28 cellular contexts compared by ENCODE assay signal in the genomic region with DNA sequence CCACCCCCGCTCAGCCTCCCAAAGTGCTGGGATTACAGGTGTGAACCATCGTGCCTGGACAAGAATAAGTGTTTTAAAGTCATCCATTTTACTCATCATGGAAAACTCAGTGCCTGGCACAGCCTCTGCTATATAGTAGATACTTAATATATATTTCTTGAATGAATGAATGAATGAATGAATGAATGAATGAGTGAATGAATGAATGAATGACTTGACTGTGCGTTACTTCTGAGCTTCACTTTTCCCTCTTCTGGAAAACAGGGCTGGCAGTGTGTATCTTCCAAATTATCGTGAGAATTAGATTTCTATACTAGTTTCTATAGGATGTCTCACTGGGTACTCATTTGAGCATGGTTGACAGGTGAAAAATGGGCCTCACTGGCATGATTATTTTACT.
"Had no signal": no experiment of that assay in that cellular context is flagged by ENCODE, and none has a peak within 500 bp of the region (broad histone marks: within the 10 kb centered on the region; RNA-seq: fewer than 3 reads in every experiment).

No MANE protein-coding gene starts in this region.

- H3K36me3 ChIP-seq: colonic mucosa, esophagus muscularis mucosa, esophagus squamous epithelium, gastrocnemius medialis, gastroesophageal sphincter, heart left ventricle, heart right ventricle had no signal

- H3K4me3 ChIP-seq: colonic mucosa, coronary artery, dorsolateral prefrontal cortex, esophagus muscularis mucosa, esophagus squamous epithelium, gastrocnemius medialis, gastroesophageal sphincter, heart left ventricle, heart right ventricle had no signal

- H3K27ac ChIP-seq: colonic mucosa, coronary artery, dorsolateral prefrontal cortex, epithelial cell of prostate, esophagus muscularis mucosa, esophagus squamous epithelium, foreskin keratinocyte, gastrocnemius medialis, gastroesophageal sphincter, heart left ventricle, heart right ventricle had no signal

- H3K27me3 ChIP-seq: colonic mucosa, esophagus muscularis mucosa, esophagus squamous epithelium, foreskin keratinocyte, gastrocnemius medialis, gastroesophageal sphincter, heart left ventricle had no signal

- H3K9me3 ChIP-seq: colonic mucosa, esophagus squamous epithelium, gastrocnemius medialis, gastroesophageal sphincter had no signal

- FAIRE-seq: colon, endometrium, endothelial cell of umbilical vein, frontal cortex had no signal

- DNase-seq: colonic mucosa; cortex of kidney; dermis blood vessel endothelial cell; dorsolateral prefrontal cortex; effector CD4-positive, alpha-beta T cell; effector CD8-positive, alpha-beta T cell; effector memory CD4-positive, alpha-beta T cell; effector memory CD8-positive, alpha-beta T cell; endodermal cell; erythroblast; esophagus squamous epithelium; foreskin fibroblast; foreskin keratinocyte; foreskin melanocyte; gastrocnemius medialis; glutamatergic neuron; head of caudate nucleus; heart left ventricle; heart right ventricle had no signal

- H3K4me1 ChIP-seq: colonic mucosa, esophagus muscularis mucosa, esophagus squamous epithelium, foreskin keratinocyte, gastrocnemius medialis, gastroesophageal sphincter, heart left ventricle, heart right ventricle had no signal

- ATAC-seq: effector memory CD8-positive, alpha-beta T cell; esophagus mucosa; foreskin keratinocyte; gastrocnemius medialis; gastroesophageal sphincter; heart left ventricle; heart right ventricle had no signal
